In the genomic region with DNA sequence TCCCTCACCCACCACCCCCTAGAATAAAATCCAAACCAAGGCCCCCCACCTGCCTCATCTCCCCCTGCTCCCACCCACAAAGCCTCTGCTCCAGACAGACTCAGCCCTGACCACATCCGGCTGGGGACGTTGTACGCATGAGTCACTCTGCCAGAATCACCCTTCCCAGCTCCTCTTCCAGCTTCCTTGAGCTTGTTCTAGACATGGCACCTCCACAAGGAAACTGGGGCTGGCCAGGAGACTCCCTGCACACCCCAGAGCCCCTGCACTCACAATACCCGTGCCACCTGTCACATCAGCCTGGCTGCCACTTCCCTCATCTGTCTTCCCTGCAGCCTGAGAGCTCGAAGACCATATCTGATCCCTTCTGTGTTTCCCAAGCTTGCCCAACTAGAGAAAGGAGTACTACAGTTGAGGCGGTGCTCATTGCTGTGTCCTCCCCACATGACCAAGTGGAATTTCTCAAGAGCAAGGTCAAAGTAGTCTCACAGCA, we compare ENCODE assay signal across 10 cellular contexts. TPM values are rescaled to one million over a fixed set of nuclear protein-coding genes. Genes with fewer than 3 reads are reported as not detected.
DNase-seq lines count a peak whose midpoint lies in the region; ATAC-seq and TF ChIP-seq lines count a peak whose summit lies in the region.
"Had no signal": no experiment of that assay in that cellular context is flagged by ENCODE, and none has a peak within 500 bp of the region (broad histone marks: within the 10 kb centered on the region; RNA-seq: fewer than 3 reads in every experiment).

No MANE protein-coding gene starts in this region.

- TF ChIP-seq POLR2A in esophagus muscularis mucosa (IDR thresholded peaks at IDR 0.05; ENCODE audit: low read depth), result no peak
- no peak for TF ChIP-seq POLR2A in Peyer's patch (IDR thresholded peaks at IDR 0.05)

- H3K27me3 ChIP-seq in esophagus muscularis mucosa (no peaks in the 10 kb centered on the region), Peyer's patch (no peaks in the 10 kb centered on the region)
- H3K27me3 ChIP-seq: sigmoid colon had no signal

- 69% methylated on average over 6 of the region's 6 CpGs for WGBS in esophagus muscularis mucosa

- H3K27me3 Mint-ChIP-seq in stimulated activated naive CD8-positive, alpha-beta T cell treated with anti-CD3 and anti-CD28 coated beads, Interleukin-15, Interleukin-2, amounts not matched to agents 100 ng/mL and 50 ng/mL, for 24 hours, result no peaks in the 10 kb centered on the region
- no peaks in the 10 kb centered on the region for H3K27me3 Mint-ChIP-seq in activated B cell treated with CpG ODN at 0.5 μM for 24 hours

- H3K36me3 Mint-ChIP-seq in stimulated activated naive CD8-positive, alpha-beta T cell treated with anti-CD3 and anti-CD28 coated beads, Interleukin-15, Interleukin-2, amounts not matched to agents 100 ng/mL and 50 ng/mL, for 24 hours (ENCODE audit: low read depth), result peaks cover 64% of the 10 kb centered on the region
- H3K36me3 Mint-ChIP-seq in activated B cell treated with CpG ODN at 0.5 μM for 24 hours (ENCODE audit: low read depth), result peaks cover 74% of the 10 kb centered on the region

- peak overlapping the region; percentile 7 for H3K4me3 Mint-ChIP-seq in stimulated activated naive CD8-positive, alpha-beta T cell treated with anti-CD3 and anti-CD28 coated beads, Interleukin-15, Interleukin-2, amounts not matched to agents 100 ng/mL and 50 ng/mL, for 24 hours
- H3K4me3 Mint-ChIP-seq in activated B cell treated with CpG ODN at 0.5 μM for 24 hours, result no peak overlapping the region

- H3K9me3 ChIP-seq in esophagus muscularis mucosa (no peaks in the 10 kb centered on the region), Peyer's patch (no peaks in the 10 kb centered on the region)
- H3K9me3 ChIP-seq: sigmoid colon had no signal

- H3K27ac Mint-ChIP-seq in stimulated activated naive CD8-positive, alpha-beta T cell treated with anti-CD3 and anti-CD28 coated beads, Interleukin-15, Interleukin-2, amounts not matched to agents 100 ng/mL and 50 ng/mL, for 24 hours, result peak overlapping the region; percentile 78
- H3K27ac Mint-ChIP-seq in activated B cell treated with CpG ODN at 0.5 μM for 24 hours, result peak overlapping the region; percentile 35

- CTCF ChIA-PET in activated B cell treated with CpG ODN at 0.5 μM for 24 hours (lab: Charles Lee), result no interaction called here

- intact Hi-C loops in activated B cell treated with CpG ODN at 0.5 μM for 24 hours (cut with micrococcal nuclease), result no loop called here
- intact Hi-C loops in esophagus muscularis mucosa (cut with DNase I), result no loop called here

- ATAC-seq in stimulated activated naive CD8-positive, alpha-beta T cell treated with anti-CD3 and anti-CD28 coated beads, Interleukin-15, Interleukin-2, amounts not matched to agents 100 U/mL and 50 U/mL, for 24 hours, result no peak
- ATAC-seq in activated B cell treated with CpG ODN at 0.5 μM for 24 hours (ENCODE audit: low read depth), result no peak

- DNase-seq in stimulated activated naive CD8-positive, alpha-beta T cell treated with anti-CD3 and anti-CD28 coated beads, Interleukin-15, Interleukin-2, amounts not matched to agents 100 U/mL and 50 U/mL, for 24 hours, result no peak
- DNase-seq in activated B cell treated with CpG ODN at 0.5 μM for 24 hours (no peak), glomerular visceral epithelial cell (ENCODE audit: extremely low spot score) (peak; percentile 77), esophagus muscularis mucosa (ENCODE audit: extremely low spot score) (no peak), Peyer's patch (no peak), NCI-H1436 treated with DMSO at 0.1 percent for 48 hours (lab: John Stamatoyannopoulos, UW) (no peak), NCI-H446 (lab: John Stamatoyannopoulos, UW) (no peak)
- DNase-seq: GDM1, sigmoid colon had no signal

- no peak overlapping the region for H3K27ac ChIP-seq in esophagus muscularis mucosa (replicated peaks in 1 of 4)
- H3K27ac ChIP-seq in Peyer's patch, result peak overlapping the region in 1 of 4 donors; percentile 52
- H3K27ac ChIP-seq: sigmoid colon had no signal

- POLR2A ChIA-PET in activated B cell treated with CpG ODN at 0.5 μM for 24 hours (lab: Charles Lee), result no interaction called here

- peaks cover 0 to 3% (median 0%) of the 10 kb centered on the region in 4 donors for H3K4me1 ChIP-seq in esophagus muscularis mucosa
- H3K4me1 ChIP-seq in Peyer's patch, result peaks cover 0 to 20% (median 6%) of the 10 kb centered on the region in 4 donors
- H3K4me1 ChIP-seq: sigmoid colon had no signal

- H3K9me3 Mint-ChIP-seq in stimulated activated naive CD8-positive, alpha-beta T cell treated with anti-CD3 and anti-CD28 coated beads, Interleukin-15, Interleukin-2, amounts not matched to agents 100 ng/mL and 50 ng/mL, for 24 hours, result no peaks in the 10 kb centered on the region
- H3K9me3 Mint-ChIP-seq in activated B cell treated with CpG ODN at 0.5 μM for 24 hours, result no peaks in the 10 kb centered on the region

- peaks cover 56 to 100% (median 91%) of the 10 kb centered on the region in 4 donors for H3K36me3 ChIP-seq in esophagus muscularis mucosa
- H3K36me3 ChIP-seq in Peyer's patch, result peaks cover 0 to 97% (median 0%) of the 10 kb centered on the region in 3 donors

- H3K4me3 ChIP-seq in esophagus muscularis mucosa (no peak overlapping the region), Peyer's patch (no peak overlapping the region)
- H3K4me3 ChIP-seq: sigmoid colon had no signal

- H3K4me1 Mint-ChIP-seq in stimulated activated naive CD8-positive, alpha-beta T cell treated with anti-CD3 and anti-CD28 coated beads, Interleukin-15, Interleukin-2, amounts not matched to agents 100 ng/mL and 50 ng/mL, for 24 hours (ENCODE audit: low read depth), result peaks cover 52% of the 10 kb centered on the region
- H3K4me1 Mint-ChIP-seq in activated B cell treated with CpG ODN at 0.5 μM for 24 hours, result peaks cover 42% of the 10 kb centered on the region

- no peak for TF ChIP-seq EP300 in esophagus muscularis mucosa (IDR thresholded peaks at IDR 0.05)

- TF ChIP-seq CTCF in activated B cell treated with CpG ODN at 0.5 μM for 24 hours (IDR thresholded peaks at IDR 0.05) (no peak), esophagus muscularis mucosa (IDR thresholded peaks at IDR 0.05) (no peak), Peyer's patch (IDR thresholded peaks at IDR 0.05) (no peak)

RNA-seq across cellular contexts. Expression of a gene that starts 9.7 kb away (rescaled TPM):
- total RNA-seq in activated B cell treated with CpG ODN at 0.5 μM for 24 hours (26.1 and 29.0 TPM in 2 replicates), esophagus muscularis mucosa (10 to 100 TPM; 22.0 to 42.1 (median 31.2) TPM), Peyer's patch (10 to 100 TPM; 20.6 to 60.2 (median 51.6) TPM)

RNA-seq across cellular contexts. Expression of a gene that starts 12.3 kb away (rescaled TPM):
- total RNA-seq in activated B cell treated with CpG ODN at 0.5 μM for 24 hours (19.6 and 22.7 TPM in 2 replicates), esophagus muscularis mucosa (1 to 10 TPM; 4.3 to 8.6 (median 7.1) TPM), Peyer's patch (10 to 100 TPM in 3 of 4 donors, 1 to 10 TPM in 1; 9.1 to 14.0 (median 12.3) TPM)

RNA-seq across cellular contexts. Expression of a gene that starts 34.6 kb away (rescaled TPM):
- 38.2 and 38.6 TPM in 2 replicates for total RNA-seq in activated B cell treated with CpG ODN at 0.5 μM for 24 hours
- total RNA-seq in esophagus muscularis mucosa, result 10 to 100 TPM; 33.8 to 46.1 (median 41.8) TPM
- 10 to 100 TPM; 31.4 to 44.1 (median 41.0) TPM for total RNA-seq in Peyer's patch

RNA-seq across cellular contexts. Expression of a gene that starts 47.1 kb away (rescaled TPM):
- 47.9 and 48.1 TPM in 2 replicates for total RNA-seq in activated B cell treated with CpG ODN at 0.5 μM for 24 hours
- 10 to 100 TPM; 16.6 to 38.8 (median 35.5) TPM for total RNA-seq in esophagus muscularis mucosa
- total RNA-seq in Peyer's patch, result 10 to 100 TPM; 13.2 to 85.4 (median 49.3) TPM
